In genomic region chr21:26471116-26471505, GRCh38 we compare ENCODE assay signal across 17 cellular contexts.
"Had no signal": no experiment of that assay in that cellular context is flagged by ENCODE, and none has a peak within 500 bp of the region (broad histone marks: within the 10 kb centered on the region; RNA-seq: fewer than 3 reads in every experiment).

No MANE protein-coding gene starts in this region.

- DNase-seq: effector CD4-positive, alpha-beta T cell; endodermal cell; erythroblast; heart right ventricle; hypothalamus; islet precursor cell; left ventricle myocardium inferior; lower lobe of right lung; midbrain; occipital lobe; pancreas; small intestine; stimulated activated CD4-positive, alpha-beta T cell treated with anti-CD3 and anti-CD28 coated beads, Interleukin-12 subunit alpha, Interleukin-12 subunit beta, amount 100 ng/mL, for 4 hours; stimulated activated naive CD4-positive, alpha-beta T cell treated with Interleukin-2 at 50 U/mL for 16 hours; tibial artery; upper lobe of left lung; uterus had no signal
